In the genomic region with DNA sequence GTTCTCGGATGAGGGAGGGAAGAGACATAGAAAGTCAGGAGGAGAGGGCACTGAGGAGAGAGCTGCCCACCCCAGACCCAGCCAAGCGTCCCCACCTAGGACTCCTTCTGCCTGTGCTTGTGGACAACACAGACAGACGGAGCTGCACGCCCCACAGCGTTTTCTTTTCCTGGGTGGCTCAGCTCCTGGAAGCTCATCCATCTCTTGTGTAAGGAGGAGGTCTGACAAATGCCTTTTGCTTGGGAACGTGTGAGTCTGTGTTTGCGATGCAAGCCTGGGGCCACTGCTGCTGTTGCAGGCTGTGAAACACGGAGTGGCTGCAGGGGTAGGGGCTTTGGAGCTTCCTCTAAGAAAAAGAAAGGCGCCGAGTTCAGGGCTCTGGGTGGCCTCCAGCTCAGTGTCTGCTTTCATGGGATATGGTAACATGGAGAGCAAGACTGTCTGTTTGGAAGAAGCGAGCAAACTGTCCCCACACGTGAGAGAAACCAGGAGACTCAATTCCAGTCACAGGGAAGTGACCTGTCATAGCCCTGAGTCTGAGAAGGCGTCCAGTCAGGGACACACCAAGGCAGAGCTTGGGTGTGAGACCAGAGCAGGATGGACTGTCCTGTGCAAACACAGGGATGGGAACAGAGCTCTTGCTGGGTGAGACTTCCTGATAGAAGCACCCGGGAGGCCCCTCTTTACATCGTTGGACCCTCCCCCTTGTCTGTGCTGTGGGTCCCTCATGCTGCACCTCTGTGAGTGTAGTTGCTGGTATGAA, we compare ENCODE assay signal across 21 cellular contexts. TPM values are rescaled to one million over a fixed set of nuclear protein-coding genes. Genes with fewer than 3 reads are reported as not detected.
A peak's percentile ranks its signal among the peaks of the same experiment; 100 is the strongest.
DNase-seq lines count a peak whose midpoint lies in the region; ATAC-seq and TF ChIP-seq lines count a peak whose summit lies in the region.
"Had no signal": no experiment of that assay in that cellular context is flagged by ENCODE, and none has a peak within 500 bp of the region (broad histone marks: within the 10 kb centered on the region; RNA-seq: fewer than 3 reads in every experiment).

No MANE protein-coding gene starts in this region.

- in situ Hi-C loops in gastrocnemius medialis (cut with MboI; ENCODE audit: low sequenced_read_pairs in 4 of 4) = no loop called here

- peaks cover 10 to 33% (median 26%) of the 10 kb centered on the region in 4 donors for H3K4me1 ChIP-seq in liver (ENCODE audit: control insufficient read depth in 4 of 4, insufficient read depth in 4 of 4, low read length in 3 of 4)
- H3K4me1 ChIP-seq in sigmoid colon = no peaks in the 10 kb centered on the region
- no peaks in the 10 kb centered on the region for H3K4me1 ChIP-seq in gastrocnemius medialis
- H3K4me1 ChIP-seq: BE2C had no signal

- TF ChIP-seq EP300 in sigmoid colon (IDR thresholded peaks at IDR 0.05) = no peak

- no peaks in the 10 kb centered on the region for H3K4me1 Mint-ChIP-seq in chondrocyte (ENCODE audit: low read depth)

- ATAC-seq in GM21619 (IDR thresholded peaks at IDR 0.05; ENCODE audit: unreplicated experiment) (no peak), gastrocnemius medialis (no peak)
- ATAC-seq: HCT116, K562 had no signal

- peaks cover 30% of the 10 kb centered on the region for H3K27me3 Mint-ChIP-seq in chondrocyte (ENCODE audit: low read depth)

- H3K4me3 ChIP-seq in liver (ENCODE audit: low read depth in 1 of 3, low read length in 3 of 3) = no peak overlapping the region
- no peak overlapping the region for H3K4me3 ChIP-seq in sigmoid colon
- H3K4me3 ChIP-seq in gastrocnemius medialis = no peak overlapping the region
- H3K4me3 ChIP-seq: K562, MG63 had no signal

- H3K36me3 Mint-ChIP-seq in chondrocyte (ENCODE audit: low read depth) = no peaks in the 10 kb centered on the region

- H3K9me3 ChIP-seq in liver (ENCODE audit: control insufficient read depth in 4 of 4, low read length in 3 of 4) (no peaks in the 10 kb centered on the region), sigmoid colon (no peaks in the 10 kb centered on the region), gastrocnemius medialis (no peaks in the 10 kb centered on the region)
- H3K9me3 ChIP-seq: BE2C, MG63 had no signal

- TF ChIP-seq POLR2A in sigmoid colon (IDR thresholded peaks at IDR 0.05) = no peak
- no peak for TF ChIP-seq POLR2A in gastrocnemius medialis (IDR thresholded peaks at IDR 0.05)

- peaks cover 2% of the 10 kb centered on the region for H3K9me3 Mint-ChIP-seq in chondrocyte (ENCODE audit: low read depth)

- TF ChIP-seq CTCF in chondrocyte (IDR thresholded peaks at IDR 0.05) (no peak), liver (IDR thresholded peaks at IDR 0.05; ENCODE audit: low read depth, low read length, missing input control) (no peak), sigmoid colon (IDR thresholded peaks at IDR 0.05) (no peak), gastrocnemius medialis (IDR thresholded peaks at IDR 0.05 in 4 of 5, conservative IDR thresholded peaks at IDR 0.05 in 1 of 5) (no peak)

- H3K27me3 ChIP-seq in liver (ENCODE audit: control insufficient read depth in 4 of 4, insufficient read depth in 4 of 4, low read length in 3 of 4) = no peaks in the 10 kb centered on the region
- H3K27me3 ChIP-seq in sigmoid colon = no peaks in the 10 kb centered on the region
- no peaks in the 10 kb centered on the region for H3K27me3 ChIP-seq in gastrocnemius medialis
- H3K27me3 ChIP-seq: BE2C, MG63 had no signal

- DNase-seq in chondrocyte (ENCODE audit: low spot score) (peak; percentile 55), sigmoid colon (peak; percentile 40), NCI-H2171 (lab: John Stamatoyannopoulos, UW) (no peak), gastrocnemius medialis (no peak)
- no peak for DNase-seq in activated naive CD4-positive, alpha-beta T cell treated with Interleukin-2 at 50 U/mL for 16 hours
- DNase-seq: BE2C, DND-41, GOT3, MG63, NCI-H1417, NCI-H1694 treated with DMSO at 0.1 percent for 48 hours, NCI-H2081 treated with DMSO at 0.1 percent for 48 hours, NCI-H446 treated with DMSO at 0.1 percent for 48 hours, NCI-H526 treated with DMSO at 0.1 percent for 48 hours, Right ventricle myocardium superior had no signal

- no peak overlapping the region for H3K4me3 Mint-ChIP-seq in chondrocyte (ENCODE audit: unreplicated experiment)

- WGBS in liver = 70% methylated on average over 15 of the region's 15 CpGs
- WGBS in sigmoid colon, 2 donors = 80 to 81% methylated on average over 15 of the region's 15 CpGs

- intact Hi-C loops in sigmoid colon (cut with DNase I) = no loop called here
- intact Hi-C loops in gastrocnemius medialis (cut with DNase I; ENCODE audit: low total_unique reads) = no loop called here

- no peak overlapping the region for H3K27ac Mint-ChIP-seq in chondrocyte (ENCODE audit: unreplicated experiment)

- H3K27ac ChIP-seq in liver (ENCODE audit: low read depth in 1 of 2, low read length in 2 of 2) (peak overlapping the region; percentile 98 to 100), sigmoid colon (no peak overlapping the region), gastrocnemius medialis (no peak overlapping the region)

- no peak for TF ChIP-seq RAD21 in liver (IDR thresholded peaks at IDR 0.05)

- H3K36me3 ChIP-seq in liver (ENCODE audit: control insufficient read depth in 4 of 4, insufficient read depth in 3 of 4, low read depth in 1 of 4, low read length in 3 of 4) (no peaks in the 10 kb centered on the region), sigmoid colon (no peaks in the 10 kb centered on the region), gastrocnemius medialis (no peaks in the 10 kb centered on the region)
- H3K36me3 ChIP-seq: BE2C, MG63 had no signal

- peak overlapping the region in 1 of 2 donors; percentile 33 for H3K9ac ChIP-seq in liver (ENCODE audit: low read depth in 1 of 2, low read length in 2 of 2)

TF ChIP-seq in liver, 16 proteins besides CTCF, POLR2A, EP300 and RAD21:
- TF ChIP-seq YY1 (IDR thresholded peaks at IDR 0.05) (no peak), SP1 (IDR thresholded peaks at IDR 0.05) (no peak), FOXA2 (IDR thresholded peaks at IDR 0.05) (no peak)

RNA-seq across cellular contexts. Expression of gene GADD45G, which starts 42.7 kb away (rescaled TPM):
- total RNA-seq in chondrocyte (1.5 to 4.6 TPM (median 3.2 TPM) in 3 replicates), liver (10 to 100 TPM in 1 of 2 donors, 1 to 10 TPM in 1; 5.5 to 20.7 TPM), sigmoid colon (10 to 100 TPM in 3 of 4 donors, 1 to 10 TPM in 1; 5.7 to 37.8 (median 17.3) TPM), gastrocnemius medialis (100 to 1,000 TPM in 3 of 4 donors, 10 to 100 TPM in 1; 84.6 to 154 (median 117) TPM)
- polyA plus RNA-seq in liver (100 to 1,000 TPM in 1 of 2 donors, 10 to 100 TPM in 1; 66.0 to 106 TPM), sigmoid colon (10 to 100 TPM in 2 of 3 donors, 1 to 10 TPM in 1; 8.6 to 26.3 (median 21.0) TPM)
- total RNA-seq: G401, SK-MEL-5 had no signal

Comparison
In these comparisons a context has a peak if more than half of its experiments do, and no peak if none do; other contexts are left out.
1. DNase-seq: peak in chondrocyte (single experiment) and sigmoid colon (single experiment); none in activated naive CD4-positive, alpha-beta T cell treated with Interleukin-2 at 50 U/mL for 16 hours (single experiment), NCI-H2171 (single experiment) and gastrocnemius medialis (0 of 2).
2. H3K27ac ChIP-seq: peak in liver (2 of 2); none in sigmoid colon (0 of 4) and gastrocnemius medialis (0 of 4).